1 cellular context compared by ENCODE assay signal in the genomic region with DNA sequence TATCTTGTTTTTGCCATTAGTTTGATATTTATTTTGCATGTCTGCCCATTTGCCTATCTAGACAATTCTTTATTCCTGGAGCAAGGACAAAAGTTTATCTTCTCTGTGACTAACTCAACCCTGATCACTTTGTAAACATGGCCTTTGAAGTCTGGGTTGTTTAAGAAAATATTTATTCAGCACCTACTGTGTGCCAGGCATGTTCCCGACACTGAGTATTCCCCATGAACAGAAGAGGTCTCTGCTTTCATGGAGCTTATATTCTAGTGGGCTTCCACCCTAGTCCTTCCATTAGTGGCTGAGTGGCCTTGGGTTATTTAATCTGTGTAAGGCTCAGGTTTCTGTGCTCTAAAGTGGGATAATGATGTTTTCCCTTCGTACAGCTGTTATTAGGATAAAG.
TF ChIP-seq lines count a peak whose summit lies in the region.

No MANE protein-coding gene starts in this region.

TF ChIP-seq in WTC11, 78 proteins besides CTCF, POLR2A, EP300 and RAD21 (continued from another document):
- TF ChIP-seq, protein P1, sequence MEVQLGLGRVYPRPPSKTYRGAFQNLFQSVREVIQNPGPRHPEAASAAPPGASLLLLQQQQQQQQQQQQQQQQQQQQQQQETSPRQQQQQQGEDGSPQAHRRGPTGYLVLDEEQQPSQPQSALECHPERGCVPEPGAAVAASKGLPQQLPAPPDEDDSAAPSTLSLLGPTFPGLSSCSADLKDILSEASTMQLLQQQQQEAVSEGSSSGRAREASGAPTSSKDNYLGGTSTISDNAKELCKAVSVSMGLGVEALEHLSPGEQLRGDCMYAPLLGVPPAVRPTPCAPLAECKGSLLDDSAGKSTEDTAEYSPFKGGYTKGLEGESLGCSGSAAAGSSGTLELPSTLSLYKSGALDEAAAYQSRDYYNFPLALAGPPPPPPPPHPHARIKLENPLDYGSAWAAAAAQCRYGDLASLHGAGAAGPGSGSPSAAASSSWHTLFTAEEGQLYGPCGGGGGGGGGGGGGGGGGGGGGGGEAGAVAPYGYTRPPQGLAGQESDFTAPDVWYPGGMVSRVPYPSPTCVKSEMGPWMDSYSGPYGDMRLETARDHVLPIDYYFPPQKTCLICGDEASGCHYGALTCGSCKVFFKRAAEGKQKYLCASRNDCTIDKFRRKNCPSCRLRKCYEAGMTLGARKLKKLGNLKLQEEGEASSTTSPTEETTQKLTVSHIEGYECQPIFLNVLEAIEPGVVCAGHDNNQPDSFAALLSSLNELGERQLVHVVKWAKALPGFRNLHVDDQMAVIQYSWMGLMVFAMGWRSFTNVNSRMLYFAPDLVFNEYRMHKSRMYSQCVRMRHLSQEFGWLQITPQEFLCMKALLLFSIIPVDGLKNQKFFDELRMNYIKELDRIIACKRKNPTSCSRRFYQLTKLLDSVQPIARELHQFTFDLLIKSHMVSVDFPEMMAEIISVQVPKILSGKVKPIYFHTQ (CRISPR knock-in tag; IDR thresholded peaks at IDR 0.05) = no peak
- TF ChIP-seq FOXJ3 (CRISPR knock-in tag; IDR thresholded peaks at IDR 0.05; ENCODE audit: borderline replicate concordance) (no peak), GTF2I (CRISPR knock-in tag; conservative IDR thresholded peaks at IDR 0.05) (no peak), USF2 (CRISPR knock-in tag; IDR thresholded peaks at IDR 0.05) (no peak), ZNF281 (CRISPR knock-in tag; IDR thresholded peaks at IDR 0.05) (no peak), NR3C1 (CRISPR knock-in tag; conservative IDR thresholded peaks at IDR 0.05; ENCODE audit: low read depth) (no peak), SMAD3 (CRISPR knock-in tag; IDR thresholded peaks at IDR 0.05; ENCODE audit: borderline replicate concordance) (no peak), ZBTB43 (CRISPR knock-in tag; IDR thresholded peaks at IDR 0.05) (no peak), TCF7 (CRISPR knock-in tag; IDR thresholded peaks at IDR 0.05; ENCODE audit: low read depth) (no peak), CBFB (CRISPR knock-in tag; IDR thresholded peaks at IDR 0.05; ENCODE audit: low read depth) (no peak), ATF3 (CRISPR knock-in tag; conservative IDR thresholded peaks at IDR 0.05) (no peak)
- TF ChIP-seq, protein P2, sequence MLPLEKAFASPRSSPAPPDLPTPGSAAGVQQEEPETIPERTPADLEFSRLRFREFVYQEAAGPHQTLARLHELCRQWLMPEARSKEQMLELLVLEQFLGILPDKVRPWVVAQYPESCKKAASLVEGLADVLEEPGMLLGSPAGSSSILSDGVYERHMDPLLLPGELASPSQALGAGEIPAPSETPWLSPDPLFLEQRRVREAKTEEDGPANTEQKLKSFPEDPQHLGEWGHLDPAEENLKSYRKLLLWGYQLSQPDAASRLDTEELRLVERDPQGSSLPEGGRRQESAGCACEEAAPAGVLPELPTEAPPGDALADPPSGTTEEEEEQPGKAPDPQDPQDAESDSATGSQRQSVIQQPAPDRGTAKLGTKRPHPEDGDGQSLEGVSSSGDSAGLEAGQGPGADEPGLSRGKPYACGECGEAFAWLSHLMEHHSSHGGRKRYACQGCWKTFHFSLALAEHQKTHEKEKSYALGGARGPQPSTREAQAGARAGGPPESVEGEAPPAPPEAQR (CRISPR knock-in tag; IDR thresholded peaks at IDR 0.05) = no peak
